In the genomic region with DNA sequence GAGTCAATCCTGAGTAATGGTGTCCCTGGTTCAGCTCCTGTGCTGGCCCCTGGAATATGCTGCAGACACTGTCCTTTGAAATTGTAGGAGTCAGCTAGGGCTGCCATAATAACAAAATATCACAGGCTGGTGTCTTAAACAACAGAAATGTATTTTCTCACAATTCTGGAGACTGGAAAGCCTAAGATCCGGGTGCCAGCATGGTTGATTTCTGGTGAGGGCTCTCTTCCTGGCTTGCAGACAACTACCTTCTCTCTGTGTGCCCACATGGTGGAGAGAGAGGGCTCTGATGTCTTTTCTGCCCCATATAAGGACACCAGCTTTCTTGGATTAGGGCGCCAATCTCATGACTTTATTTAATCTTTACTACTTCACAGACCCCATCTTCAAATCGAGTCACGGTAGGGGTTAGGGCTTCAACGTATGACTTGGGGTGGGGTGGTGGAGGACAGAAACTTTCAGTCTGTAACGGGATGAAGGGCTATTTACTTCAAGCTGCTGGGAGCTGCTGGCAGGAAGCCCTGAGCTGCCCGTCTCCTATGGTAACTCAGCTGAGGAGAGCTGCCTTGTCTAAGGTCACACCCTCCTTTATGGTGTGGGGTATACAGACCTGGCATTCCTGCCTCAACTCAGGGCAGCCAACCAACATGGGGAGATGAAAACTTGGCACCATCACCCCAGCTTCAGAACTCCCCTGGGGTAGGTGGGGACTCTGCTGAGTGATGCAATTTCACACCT, we compare ENCODE assay signal across 23 cellular contexts.
"Had no signal": no experiment of that assay in that cellular context is flagged by ENCODE, and none has a peak within 500 bp of the region (broad histone marks: within the 10 kb centered on the region; RNA-seq: fewer than 3 reads in every experiment).

No MANE protein-coding gene starts in this region.

- H3K4me1 ChIP-seq: adrenal gland, esophagus squamous epithelium, left ventricle myocardium inferior, testis, upper lobe of left lung, vagina had no signal

- H3K27ac ChIP-seq: adrenal gland, brain microvascular endothelial cell, coronary artery, esophagus squamous epithelium, left ventricle myocardium inferior, testis, upper lobe of left lung, vagina, WERI-Rb-1 had no signal

- H3K27me3 ChIP-seq: adrenal gland, brain microvascular endothelial cell, testis, upper lobe of left lung, vagina had no signal

- H3K4me3 ChIP-seq: adrenal gland, coronary artery, esophagus squamous epithelium, left ventricle myocardium inferior, lung, testis, upper lobe of left lung, vagina had no signal

- DNase-seq: activated CD4-positive, alpha-beta memory T cell treated with anti-CD3 and anti-CD28 coated beads for 36 hours; activated CD4-positive, alpha-beta T cell treated with anti-CD3 and anti-CD28 coated beads, Interleukin-2, amount 10 ng/mL, durations not matched to agents 24 days and 14 days; activated CD8-positive, alpha-beta memory T cell treated with anti-CD3 and anti-CD28 coated beads, Interleukin-2, amount 50 U/mL, for 4 hours; activated effector memory CD4-positive, alpha-beta T cell treated with anti-CD3 and anti-CD28 coated beads, Interleukin-2, amount 50 U/mL, for 16 hours; activated naive CD4-positive, alpha-beta T cell treated with anti-CD3 and anti-CD28 coated beads for 36 hours; activated naive CD8-positive, alpha-beta T cell treated with anti-CD3 and anti-CD28 coated beads for 36 hours; activated T-cell treated with anti-CD3 and anti-CD28 coated beads, Interleukin-2, amount 50 U/mL, for 1 hour; adrenal gland; brain microvascular endothelial cell; esophagus squamous epithelium; foreskin melanocyte; kidney glomerular epithelial cell; left ventricle myocardium inferior; naive thymus-derived CD4-positive, alpha-beta T cell; stimulated activated CD4-positive, alpha-beta T cell treated with anti-CD3 and anti-CD28 coated beads, Interleukin-2, amount 100 ng/mL, for 48 hours; stimulated activated naive CD8-positive, alpha-beta T cell treated with anti-CD3 and anti-CD28 coated beads, Interleukin-15, Interleukin-2, amounts not matched to agents 100 U/mL and 50 U/mL, for 24 hours; testis; upper lobe of left lung; WERI-Rb-1 had no signal

- ATAC-seq: activated CD4-positive, CD25-positive, alpha-beta regulatory T cell treated with anti-CD3 and anti-CD28 coated beads, Interleukin-2, amount 50 U/mL, for 24 hours; naive thymus-derived CD4-positive, alpha-beta T cell; stimulated activated naive CD8-positive, alpha-beta T cell treated with anti-CD3 and anti-CD28 coated beads, Interleukin-15, Interleukin-2, amounts not matched to agents 100 U/mL and 50 U/mL, for 24 hours had no signal

- H3K36me3 ChIP-seq: adrenal gland, brain microvascular endothelial cell, esophagus squamous epithelium, left ventricle myocardium inferior, upper lobe of left lung, vagina, WERI-Rb-1 had no signal

- H3K9me3 ChIP-seq: adrenal gland, esophagus squamous epithelium, testis, upper lobe of left lung, vagina had no signal
